Comparison of ENCODE assay signal across 24 cellular contexts in the genomic region with DNA sequence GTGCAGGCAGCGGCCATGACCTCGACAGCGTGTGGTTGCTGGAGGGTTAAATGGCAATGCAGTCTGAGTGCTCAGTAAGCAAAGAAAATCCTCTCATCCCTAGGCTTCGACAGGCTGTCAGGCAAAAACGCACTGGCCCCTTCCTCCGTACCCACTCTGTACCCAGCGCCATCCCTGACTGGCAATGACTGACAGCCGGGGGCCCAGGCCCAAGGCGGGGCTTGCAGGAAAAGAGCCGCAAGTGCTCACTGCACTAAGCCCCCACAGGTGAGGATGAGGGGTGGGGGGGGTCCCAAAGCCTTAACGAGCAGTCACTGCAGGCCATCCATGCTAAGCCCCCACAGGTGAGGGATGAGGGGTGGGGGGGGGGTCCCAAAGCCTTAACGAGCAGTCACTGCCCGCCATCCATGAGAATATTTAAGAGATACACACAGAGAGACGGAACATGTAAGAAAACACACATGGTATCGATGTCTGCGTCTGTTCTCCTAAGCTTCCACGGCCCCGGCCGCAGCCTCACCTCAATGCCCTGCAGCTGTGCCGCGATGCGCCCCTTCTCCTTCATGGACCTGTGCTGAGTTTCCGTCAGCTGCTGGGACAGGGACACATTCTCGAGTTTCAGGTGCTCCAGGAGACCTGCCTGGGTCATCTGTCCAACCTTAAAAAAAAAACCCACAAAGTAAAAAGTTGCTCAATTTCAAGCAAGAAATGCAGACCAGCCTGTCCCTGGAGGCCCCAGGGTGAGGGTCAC.
"Had no signal": no experiment of that assay in that cellular context is flagged by ENCODE, and none has a peak within 500 bp of the region (broad histone marks: within the 10 kb centered on the region; RNA-seq: fewer than 3 reads in every experiment).

No MANE protein-coding gene starts in this region.

- H3K27me3 ChIP-seq: colonic mucosa, esophagus muscularis mucosa, foreskin keratinocyte, gastroesophageal sphincter, heart right ventricle had no signal

- H3K9me3 ChIP-seq: colonic mucosa, esophagus muscularis mucosa, gastroesophageal sphincter, heart right ventricle, left ventricle myocardium inferior, lower lobe of right lung, mucosa of descending colon had no signal

- H3K4me3 Mint-ChIP-seq: dendritic cell treated with granulocyte-macrophage colony-stimulating factor and Interleukin-4, amounts not matched to agents 40 ng/mL and 50 ng/mL, for 4 days; effector memory CD8-positive, alpha-beta T cell; endodermal cell; immature natural killer cell; mesothelial cell of epicardium; naive B cell had no signal

- H3K27ac ChIP-seq: colonic mucosa, epithelial cell of prostate, esophagus muscularis mucosa, foreskin keratinocyte, gastroesophageal sphincter, heart right ventricle, left ventricle myocardium inferior, lower lobe of right lung had no signal

- H3K4me1 ChIP-seq: colonic mucosa, esophagus muscularis mucosa, foreskin keratinocyte, gastroesophageal sphincter, heart right ventricle, left ventricle myocardium inferior, lower lobe of right lung had no signal

- H3K4me3 ChIP-seq: colonic mucosa, esophagus muscularis mucosa, gastroesophageal sphincter, heart right ventricle, left ventricle myocardium inferior, lower lobe of right lung, mucosa of descending colon had no signal

- ATAC-seq: effector memory CD8-positive, alpha-beta T cell; foreskin keratinocyte; gastroesophageal sphincter; heart right ventricle; left colon; mucosa of descending colon had no signal

- H3K27ac Mint-ChIP-seq: dendritic cell treated with granulocyte-macrophage colony-stimulating factor and Interleukin-4, amounts not matched to agents 40 ng/mL and 50 ng/mL, for 4 days; effector memory CD8-positive, alpha-beta T cell; endodermal cell; immature natural killer cell; mesothelial cell of epicardium had no signal

- H3K27me3 Mint-ChIP-seq: dendritic cell treated with granulocyte-macrophage colony-stimulating factor and Interleukin-4, amounts not matched to agents 40 ng/mL and 50 ng/mL, for 4 days; effector memory CD8-positive, alpha-beta T cell; naive B cell had no signal

- H3K4me1 Mint-ChIP-seq: endodermal cell, immature natural killer cell, mesothelial cell of epicardium, naive B cell had no signal

- H3K9me3 Mint-ChIP-seq: dendritic cell treated with granulocyte-macrophage colony-stimulating factor and Interleukin-4, amounts not matched to agents 40 ng/mL and 50 ng/mL, for 4 days; effector memory CD8-positive, alpha-beta T cell; endodermal cell; immature natural killer cell; mesothelial cell of epicardium; naive B cell had no signal

- DNase-seq: colonic mucosa; cortex of kidney; effector CD8-positive, alpha-beta T cell; effector memory CD8-positive, alpha-beta T cell; endodermal cell; erythroblast; foreskin keratinocyte; heart right ventricle; hippocampal formation; immature natural killer cell; islet precursor cell; kidney; kidney glomerular epithelial cell; left colon; left ventricle myocardium inferior; lower lobe of right lung; mesenchymal stem cell; mucosa of descending colon; naive B cell had no signal
